Comparison of ENCODE assay signal across 8 cellular contexts in the genomic region with DNA sequence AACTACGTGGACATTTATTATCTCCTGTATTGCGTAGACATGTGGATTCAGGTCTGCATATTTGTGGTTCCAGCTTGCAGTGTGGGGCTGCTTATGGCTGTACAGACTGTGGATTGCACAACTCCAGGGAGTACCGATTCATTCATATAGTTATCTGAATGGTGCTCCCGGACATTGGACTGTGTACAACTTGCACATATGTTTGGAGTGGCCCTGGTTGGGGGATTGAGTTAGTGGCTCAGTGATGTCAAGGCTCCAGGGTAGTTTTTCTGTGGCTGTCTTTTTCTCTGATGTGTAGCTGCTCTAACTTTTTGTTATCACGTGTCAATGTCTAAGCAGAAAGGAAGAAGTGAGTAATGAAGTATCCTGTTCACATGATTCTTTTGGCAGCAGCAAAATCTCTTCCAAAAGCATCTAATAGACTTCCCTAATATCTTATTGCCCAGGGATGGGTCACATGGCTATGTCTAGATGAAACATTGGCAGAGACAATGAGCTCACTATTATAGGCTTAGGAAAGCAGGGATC. TPM values are rescaled to one million over a fixed set of nuclear protein-coding genes. Genes with fewer than 3 reads are reported as not detected.
DNase-seq lines count a peak whose midpoint lies in the region; ATAC-seq and TF ChIP-seq lines count a peak whose summit lies in the region.

No MANE protein-coding gene starts in this region.

- H3K4ac ChIP-seq in IMR-90 (ENCODE audit: low read depth, low read length), result peak overlapping the region; percentile 38; the same call in 1 of the 2 replicates

- H3K14ac ChIP-seq in IMR-90 (replicated peaks; ENCODE audit: low read depth, low read length), result 0 out of 2 replicates have a peak overlapping the region, but pooled peaks have one; percentile 36

- 0 out of 4 replicates have a peak, but pooled peaks cover 0 to under 1% of the 10 kb centered on the region in 2 experiments for H3K79me1 ChIP-seq in IMR-90 (ENCODE audit: low read depth in 1 of 2, low read length in 2 of 2)

- TF ChIP-seq RAD21 in IMR-90 (IDR thresholded peaks at IDR 0.05; ENCODE audit: low read length), result no peak

- no peaks in the 10 kb centered on the region for H3K79me2 ChIP-seq in mammary epithelial cell (ENCODE audit: insufficient read depth, low read length)

- no peak overlapping the region for H3K56ac ChIP-seq in IMR-90 (ENCODE audit: extremely low read depth, insufficient read depth, low read length)

- no peak overlapping the region for H3K4me3 ChIP-seq in AG04449 (ENCODE audit: low read depth, low read length)
- H3K4me3 ChIP-seq in IMR-90 (ENCODE audit: insufficient read depth, low read depth, low read length), result no peak overlapping the region
- peak overlapping the region in 2 of 3 experiments; percentile 2 to 6 for H3K4me3 ChIP-seq in mammary epithelial cell (replicated peaks in 1 of 3; ENCODE audit: insufficient read depth in 1 of 3, low read depth in 2 of 3, low read length in 3 of 3)

- peaks cover 15% of the 10 kb centered on the region for H3K9me1 ChIP-seq in IMR-90 (ENCODE audit: insufficient read depth, low read length)

- H4K91ac ChIP-seq in IMR-90 (ENCODE audit: insufficient read depth, low read depth, low read length), result no peak overlapping the region

- peak overlapping the region; percentile 48; the same call in 1 of the 2 replicates for H2AK5ac ChIP-seq in IMR-90 (ENCODE audit: low read depth, low read length)

- no peak overlapping the region for H3K18ac ChIP-seq in IMR-90 (ENCODE audit: low read depth, low read length)

- H3K4me2 ChIP-seq in IMR-90 (ENCODE audit: low read depth, low read length), result peak overlapping the region; percentile 42; the same call in 1 of the 2 replicates
- peak overlapping the region; percentile 72 for H3K4me2 ChIP-seq in mammary epithelial cell (ENCODE audit: insufficient read depth, low read depth, low read length)

- POLR2A ChIA-PET in AG04449 (lab: Yijun Ruan, JAX) (interaction anchor here (0.6 kb wide), 1 partner anchor 57 kb away, joined by 3 read pairs; no protein-coding TSS in a partner anchor), IMR-90 (lab: Charles Lee; ENCODE audit: unreplicated experiment) (no interaction called here)

- CTCF ChIA-PET in AG04449 (lab: Yijun Ruan, JAX), result interaction anchor here (0.9 to 4.3 kb wide), 9 partner anchors 10 to 182 kb away, joined by 3 to 33 read pairs (median 4); no protein-coding TSS in a partner anchor
- CTCF ChIA-PET in IMR-90 (lab: Yijun Ruan, JAX), result interaction anchor here (1.5 kb wide), 1 partner anchor 129 kb away, joined by 3 read pairs; no protein-coding TSS in a partner anchor
- CTCF ChIA-PET in mammary epithelial cell (lab: Charles Lee; ENCODE audit: low non-redundant PET), result interaction anchor here (0.6 kb wide), 1 partner anchor 494 kb away, joined by 3 read pairs; no protein-coding TSS in a partner anchor

- H2BK20ac ChIP-seq in IMR-90 (ENCODE audit: low read depth, low read length), result peak overlapping the region; percentile 14; the same call in 1 of the 2 replicates

- peak; percentile 84 for ATAC-seq in IMR-90 (ENCODE audit: low read depth)
- ATAC-seq in GM18861 (IDR thresholded peaks at IDR 0.05; ENCODE audit: unreplicated experiment), result no peak
- no peak for ATAC-seq in GM18868 (IDR thresholded peaks at IDR 0.05; ENCODE audit: unreplicated experiment)

- H4K20me1 ChIP-seq in IMR-90 (ENCODE audit: insufficient read depth, low read length), result peaks cover 7% of the 10 kb centered on the region; the same call in 1 of the 2 replicates
- no peaks in the 10 kb centered on the region for H4K20me1 ChIP-seq in mammary epithelial cell (ENCODE audit: insufficient read depth, low read length)

- dilution Hi-C loops in IMR-90 (cut with HindIII; ENCODE audit: low sequenced_read_pairs, unreplicated experiment) (no loop called here), mammary epithelial cell (cut with HindIII; ENCODE audit: low sequenced_read_pairs) (no loop called here)

- intact Hi-C loops in IMR-90 (cut with micrococcal nuclease), result no loop called here
- intact Hi-C loops in mammary epithelial cell (cut with micrococcal nuclease), result loop anchor here (2.0 kb wide), 1 partner anchor 46 kb away; no protein-coding TSS in a partner anchor

- H3K36me3 ChIP-seq in IMR-90 (ENCODE audit: control insufficient read depth, insufficient read depth, low read length) (no peaks in the 10 kb centered on the region), mammary epithelial cell (ENCODE audit: insufficient read depth, low read length) (no peaks in the 10 kb centered on the region)

- H3K27me3 ChIP-seq in IMR-90 (ENCODE audit: control insufficient read depth, insufficient read depth, low read length), result no peaks in the 10 kb centered on the region
- no peaks in the 10 kb centered on the region for H3K27me3 ChIP-seq in mammary epithelial cell (ENCODE audit: insufficient read depth, low read length)

- WGBS in IMR-90 (ENCODE audit: extremely low coverage in 2 of 2, insufficient read length in 1 of 2), 2 experiments, result 0% methylated on average over 2 of the region's 5 CpGs; no CpG with 5 or more reads in 1 of the 2 experiments
- 1% methylated on average over 5 of the region's 5 CpGs for WGBS in mammary epithelial cell (ENCODE audit: low coverage, missing lambda C conversion rate)

- H2BK120ac ChIP-seq in IMR-90 (ENCODE audit: low read depth, low read length), result 0 out of 2 replicates have a peak overlapping the region, but pooled peaks have one; percentile 76

- BruUV-seq in IMR-90 (replicated peaks; lab: Mats Ljungman, UMichigan), result no TSS peak
- BruUV-seq in mammary epithelial cell (replicated peaks; lab: Mats Ljungman, UMichigan), result no TSS peak

- peak overlapping the region in 1 of 2 experiments; percentile 25; a peak in 1 of 4 replicates for H4K8ac ChIP-seq in IMR-90 (ENCODE audit: low read depth in 2 of 2, low read length in 2 of 2)

- H2AK9ac ChIP-seq in IMR-90 (replicated peaks; ENCODE audit: low read depth, low read length, poor library complexity), result peak overlapping the region; percentile 3

- peaks cover 7% of the 10 kb centered on the region for H3K4me1 ChIP-seq in IMR-90 (ENCODE audit: control insufficient read depth, insufficient read depth, low read length)
- H3K4me1 ChIP-seq in mammary epithelial cell (ENCODE audit: insufficient read depth, low read length), result peaks cover 54% of the 10 kb centered on the region

- H3K9ac ChIP-seq in IMR-90 (ENCODE audit: low read depth, low read length) (no peak overlapping the region), mammary epithelial cell (ENCODE audit: insufficient read depth, low read length) (peak overlapping the region; percentile 39)

- peak overlapping the region; percentile 26; the same call in 1 of the 2 replicates for H3K23ac ChIP-seq in IMR-90 (ENCODE audit: low read depth, low read length)

- H2AFZ ChIP-seq in IMR-90 (replicated peaks; ENCODE audit: low read length, poor library complexity) (peak overlapping the region; percentile 72), mammary epithelial cell (ENCODE audit: low read depth, low read length) (peak overlapping the region; percentile 80)

- TF ChIP-seq POLR2A in IMR-90 (IDR thresholded peaks at IDR 0.05; ENCODE audit: low read depth, low read length), result no peak

- H3K27ac ChIP-seq in IMR-90 (ENCODE audit: insufficient read depth, low read length), result no peak overlapping the region
- peak overlapping the region; percentile 85 for H3K27ac ChIP-seq in mammary epithelial cell (ENCODE audit: insufficient read depth, low read depth, low read length)

- no peak overlapping the region for H2BK15ac ChIP-seq in IMR-90 (ENCODE audit: low read depth, low read length)

- DNase-seq in AG04449 (ENCODE audit: low read depth, low spot score) (peak; percentile 89), IMR-90 (peak; percentile 95), mammary epithelial cell (peak; percentile 94), lung microvascular endothelial cell (ENCODE audit: low read depth in 2 of 2) (peak; percentile 92 to 96), NCI-H2171 (lab: John Stamatoyannopoulos, UW) (no peak), NCI-H187 treated with DMSO at 0.1 percent for 48 hours (lab: John Stamatoyannopoulos, UW) (no peak)

- no peaks in the 10 kb centered on the region for H3K9me3 ChIP-seq in IMR-90 (ENCODE audit: control insufficient read depth, insufficient read depth, low read length)
- no peaks in the 10 kb centered on the region for H3K9me3 ChIP-seq in mammary epithelial cell (replicated peaks; ENCODE audit: insufficient read depth, low read length)

- H4K5ac ChIP-seq in IMR-90 (ENCODE audit: low read depth, low read length), result no peak overlapping the region

- peak overlapping the region; percentile 69 for H2BK5ac ChIP-seq in IMR-90 (ENCODE audit: low read depth, low read length, poor library complexity, severe bottlenecking)

- no peak for TF ChIP-seq CTCF in AG04449 (IDR thresholded peaks at IDR 0.05; ENCODE audit: insufficient read depth, low read length, missing control alignments)
- TF ChIP-seq CTCF in IMR-90 (conservative IDR thresholded peaks at IDR 0.05; ENCODE audit: low read depth, low read length), result no peak
- no peak for TF ChIP-seq CTCF in mammary epithelial cell (conservative IDR thresholded peaks at IDR 0.05 in 1 of 2, IDR thresholded peaks at IDR 0.05 in 1 of 2; ENCODE audit: extremely low read depth in 1 of 2, insufficient read depth in 1 of 2, low read depth in 1 of 2, low read length in 2 of 2)

- in situ Hi-C loops in IMR-90 (cut with MboI; ENCODE audit: low sequenced_read_pairs) (no loop called here), mammary epithelial cell (cut with MboI; ENCODE audit: low sequenced_read_pairs in 2 of 2) (no loop called here)

TF ChIP-seq in IMR-90, 13 proteins besides CTCF, POLR2A, EP300 and RAD21 (continues in another document):
- TF ChIP-seq RFX5 (IDR thresholded peaks at IDR 0.05; ENCODE audit: low read depth, low read length) (no peak), CEBPB (IDR thresholded peaks at IDR 0.05; ENCODE audit: low read depth, low read length) (peak; percentile 100), MXI1 (IDR thresholded peaks at IDR 0.05; ENCODE audit: borderline replicate concordance, low read depth, low read length) (peak; percentile 12; the same call in 1 of the 2 replicates)
- TF ChIP-seq, protein P1, sequence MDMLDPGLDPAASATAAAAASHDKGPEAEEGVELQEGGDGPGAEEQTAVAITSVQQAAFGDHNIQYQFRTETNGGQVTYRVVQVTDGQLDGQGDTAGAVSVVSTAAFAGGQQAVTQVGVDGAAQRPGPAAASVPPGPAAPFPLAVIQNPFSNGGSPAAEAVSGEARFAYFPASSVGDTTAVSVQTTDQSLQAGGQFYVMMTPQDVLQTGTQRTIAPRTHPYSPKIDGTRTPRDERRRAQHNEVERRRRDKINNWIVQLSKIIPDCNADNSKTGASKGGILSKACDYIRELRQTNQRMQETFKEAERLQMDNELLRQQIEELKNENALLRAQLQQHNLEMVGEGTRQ (IDR thresholded peaks at IDR 0.05; ENCODE audit: low read depth, low read length), result peak; percentile 83

RNA-seq across cellular contexts. Expression of a gene that starts 15.8 kb away (rescaled TPM):
- total RNA-seq in IMR-90 (2012; rRNA removed) (0.36 and 1.4 TPM in 2 replicates), mammary epithelial cell (1 to 10 TPM; 5.8 to 7.0 TPM), lung microvascular endothelial cell (24.8 and 30.8 TPM in 2 replicates)
- polyA plus RNA-seq in IMR-90 (2012; rRNA removed) (0.83 and 0.99 TPM in 2 replicates), mammary epithelial cell (3.6 TPM)
- 0.20 TPM in 1 of 2 replicates, not detected in the other for polyA plus RNA-seq in IMR-90 (2012; cell fraction: cytosol; rRNA removed)
- polyA plus RNA-seq in IMR-90 (2012; cell fraction: nucleus; rRNA removed; ENCODE audit: low replicate concordance), result 0.09 and 1.2 TPM in 2 replicates
- polyA minus RNA-seq in mammary epithelial cell, result not detected

Comparison
In these comparisons a context has a peak if more than half of its experiments do, and no peak if none do; other contexts are left out.
1. DNase-seq: peak in AG04449 (single experiment), IMR-90 (single experiment), mammary epithelial cell (single experiment) and lung microvascular endothelial cell (2 of 2); none in NCI-H2171 (single experiment) and NCI-H187 treated with DMSO at 0.1 percent for 48 hours (single experiment).
2. H3K4me3 ChIP-seq: peak in mammary epithelial cell (2 of 3); none in AG04449 (single experiment) and IMR-90 (single experiment).